In the genomic region with DNA sequence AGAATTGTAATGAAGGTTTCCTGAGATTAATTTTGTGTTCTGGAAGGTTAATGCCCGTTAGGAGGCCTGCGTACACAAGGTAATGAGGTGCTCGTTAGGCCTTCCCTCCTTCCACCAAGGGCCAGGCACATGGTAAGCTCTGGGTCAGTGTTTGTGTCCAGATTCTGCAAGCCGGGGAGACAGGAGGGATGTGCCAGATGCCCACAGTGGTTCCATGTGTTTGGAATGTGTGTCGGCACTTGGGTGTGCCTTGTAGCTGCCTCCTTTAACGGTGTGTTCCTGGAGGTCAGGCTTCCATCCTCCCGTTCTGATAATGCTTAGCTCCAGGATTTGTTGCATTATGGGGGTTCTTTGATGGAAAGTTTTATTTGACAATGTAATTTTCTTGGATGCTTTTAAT, we compare ENCODE assay signal across 1 cellular context.
TF ChIP-seq lines count a peak whose summit lies in the region.

No MANE protein-coding gene starts in this region.

TF ChIP-seq in IMR-90, 13 proteins besides CTCF, POLR2A, EP300 and RAD21:
- TF ChIP-seq RFX5 (IDR thresholded peaks at IDR 0.05; ENCODE audit: low read depth, low read length) = no peak
- no peak for TF ChIP-seq FOS (IDR thresholded peaks at IDR 0.05; ENCODE audit: low read depth, low read length)
- no peak for TF ChIP-seq CHD1 (IDR thresholded peaks at IDR 0.05; ENCODE audit: low read depth, low read length)
- TF ChIP-seq BHLHE40 (IDR thresholded peaks at IDR 0.05; ENCODE audit: low read depth, low read length) = no peak
- TF ChIP-seq MAFK (IDR thresholded peaks at IDR 0.05; ENCODE audit: low read depth, low read length) = no peak
- no peak for TF ChIP-seq NFE2L2 (IDR thresholded peaks at IDR 0.05; ENCODE audit: low read depth, low read length)
- TF ChIP-seq, protein P1, sequence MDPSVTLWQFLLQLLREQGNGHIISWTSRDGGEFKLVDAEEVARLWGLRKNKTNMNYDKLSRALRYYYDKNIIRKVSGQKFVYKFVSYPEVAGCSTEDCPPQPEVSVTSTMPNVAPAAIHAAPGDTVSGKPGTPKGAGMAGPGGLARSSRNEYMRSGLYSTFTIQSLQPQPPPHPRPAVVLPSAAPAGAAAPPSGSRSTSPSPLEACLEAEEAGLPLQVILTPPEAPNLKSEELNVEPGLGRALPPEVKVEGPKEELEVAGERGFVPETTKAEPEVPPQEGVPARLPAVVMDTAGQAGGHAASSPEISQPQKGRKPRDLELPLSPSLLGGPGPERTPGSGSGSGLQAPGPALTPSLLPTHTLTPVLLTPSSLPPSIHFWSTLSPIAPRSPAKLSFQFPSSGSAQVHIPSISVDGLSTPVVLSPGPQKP (IDR thresholded peaks at IDR 0.05; ENCODE audit: borderline replicate concordance, low read depth, low read length) = no peak
- no peak for TF ChIP-seq SMC3 (IDR thresholded peaks at IDR 0.05; ENCODE audit: low read depth, low read length)
- TF ChIP-seq, protein P2, sequence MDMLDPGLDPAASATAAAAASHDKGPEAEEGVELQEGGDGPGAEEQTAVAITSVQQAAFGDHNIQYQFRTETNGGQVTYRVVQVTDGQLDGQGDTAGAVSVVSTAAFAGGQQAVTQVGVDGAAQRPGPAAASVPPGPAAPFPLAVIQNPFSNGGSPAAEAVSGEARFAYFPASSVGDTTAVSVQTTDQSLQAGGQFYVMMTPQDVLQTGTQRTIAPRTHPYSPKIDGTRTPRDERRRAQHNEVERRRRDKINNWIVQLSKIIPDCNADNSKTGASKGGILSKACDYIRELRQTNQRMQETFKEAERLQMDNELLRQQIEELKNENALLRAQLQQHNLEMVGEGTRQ (IDR thresholded peaks at IDR 0.05; ENCODE audit: low read depth, low read length) = no peak
- no peak for TF ChIP-seq RCOR1 (IDR thresholded peaks at IDR 0.05; ENCODE audit: insufficient replicate concordance, low read length)
- TF ChIP-seq CEBPB (IDR thresholded peaks at IDR 0.05; ENCODE audit: low read depth, low read length) = no peak
- TF ChIP-seq MXI1 (IDR thresholded peaks at IDR 0.05; ENCODE audit: borderline replicate concordance, low read depth, low read length) = no peak
